ENCODE assay signal across 27 cellular contexts in genomic region chr5:110351451-110351850, GRCh38.
A peak's percentile ranks its signal among the peaks of the same experiment; 100 is the strongest.
DNase-seq lines count a peak whose midpoint lies in the region; ATAC-seq and TF ChIP-seq lines count a peak whose summit lies in the region.
"Had no signal": no experiment of that assay in that cellular context is flagged by ENCODE, and none has a peak within 500 bp of the region (broad histone marks: within the 10 kb centered on the region; RNA-seq: fewer than 3 reads in every experiment).

No MANE protein-coding gene starts in this region.

- no peak overlapping the region for H3K4me3 Mint-ChIP-seq in osteocyte (ENCODE audit: unreplicated experiment)
- H3K4me3 Mint-ChIP-seq: CD4-positive, CD25-positive, alpha-beta regulatory T cell; HFFc6 had no signal

- CTCF ChIA-PET in SK-N-SH (lab: Yijun Ruan, JAX) = no interaction called here

- no peaks in the 10 kb centered on the region for H3K27me3 Mint-ChIP-seq in osteocyte (ENCODE audit: unreplicated experiment)
- H3K27me3 Mint-ChIP-seq: CD4-positive, CD25-positive, alpha-beta regulatory T cell had no signal

- H3K4me3 ChIP-seq in SK-N-SH (ENCODE audit: low read depth in 2 of 2, low read length in 1 of 2) = no peak overlapping the region
- H3K4me3 ChIP-seq in cardiac fibroblast (replicated peaks in 1 of 2; ENCODE audit: low read depth in 2 of 2, low read length in 2 of 2) = no peak overlapping the region
- H3K4me3 ChIP-seq: BLaER1, HAP-1, MG63, SJCRH30 had no signal

- no peak for DNase-seq in SK-N-SH
- peak; percentile 13 for DNase-seq in LHCN-M2 (ENCODE audit: low read depth)
- DNase-seq in cardiac fibroblast (ENCODE audit: low read depth in 2 of 2) = peak; percentile 11 to 16
- no peak for DNase-seq in osteocyte (ENCODE audit: extremely low spot score, unreplicated experiment)
- no peak for DNase-seq in hypothalamus (lab: John Stamatoyannopoulos, UW)
- no peak for DNase-seq in putamen (ENCODE audit: low spot score)
- no peak for DNase-seq in NCI-H146 (lab: John Stamatoyannopoulos, UW)
- DNase-seq: CD4-positive, CD25-positive, alpha-beta regulatory T cell; COR-L47; DMS53; GOT3; HFFc6; Kasumi-1; MG63; NCI-H1105 treated with DMSO at 0.1 percent for 48 hours; NCI-H2029; NCI-H446; NCI-H524 treated with DMSO at 0.1 percent for 48 hours; NCI-H774; NK-92 treated with Interleukin-12 subunit alpha and Interleukin-12 subunit beta, amount 100 ng/mL, for 24 hours; PC-3; SJCRH30 had no signal

- H3K27ac Mint-ChIP-seq in osteocyte (ENCODE audit: unreplicated experiment) = peak overlapping the region; percentile 56
- H3K27ac Mint-ChIP-seq: CD4-positive, CD25-positive, alpha-beta regulatory T cell; HFFc6 had no signal

- H3K79me2 ChIP-seq in SK-N-SH (ENCODE audit: insufficient read depth) = no peaks in the 10 kb centered on the region

- no peak overlapping the region for H3K9ac ChIP-seq in SK-N-SH
- H3K9ac ChIP-seq: BLaER1 had no signal

- H3K9me3 Mint-ChIP-seq in osteocyte (ENCODE audit: unreplicated experiment) = no peaks in the 10 kb centered on the region

- no peak overlapping the region for H3K27ac ChIP-seq in SK-N-SH (ENCODE audit: low read depth in 2 of 2, low read length in 1 of 2)
- H3K27ac ChIP-seq: 22Rv1, BLaER1, SJCRH30 had no signal

- peaks cover 54% of the 10 kb centered on the region for H3K4me1 Mint-ChIP-seq in osteocyte (ENCODE audit: unreplicated experiment)
- H3K4me1 Mint-ChIP-seq: CD4-positive, CD25-positive, alpha-beta regulatory T cell had no signal

- TF ChIP-seq EP300 in SK-N-SH (IDR thresholded peaks at IDR 0.05; ENCODE audit: borderline replicate concordance in 1 of 2, low read depth in 1 of 2, low read length in 1 of 2) = no peak

- no peaks in the 10 kb centered on the region for H4K20me1 ChIP-seq in SK-N-SH (ENCODE audit: insufficient read depth)
- H4K20me1 ChIP-seq: BLaER1 had no signal

- H3K9me2 ChIP-seq in SK-N-SH = no peaks in the 10 kb centered on the region

- ATAC-seq in SK-N-SH treated with all-trans-retinoic acid at 6 μM for 48 hours = peak; percentile 32; the same call in 2 of the 3 replicates
- ATAC-seq: HepG2, PC-3 had no signal

- H3K9me3 ChIP-seq in SK-N-SH = no peaks in the 10 kb centered on the region
- H3K9me3 ChIP-seq: BLaER1, HAP-1, MG63, SJCRH30 had no signal

- H3K4me2 ChIP-seq in SK-N-SH = no peak overlapping the region
- H3K4me2 ChIP-seq: BLaER1 had no signal

- peaks cover 5% of the 10 kb centered on the region for H3F3A ChIP-seq in SK-N-SH (replicated peaks; ENCODE audit: insufficient read depth)

- H3K36me3 ChIP-seq in SK-N-SH (replicated peaks in 1 of 2; ENCODE audit: control insufficient read depth in 1 of 2, insufficient read depth in 2 of 2, low read length in 1 of 2) = no peaks in the 10 kb centered on the region
- H3K36me3 ChIP-seq: BLaER1, HAP-1, MG63, SJCRH30 had no signal

- TF ChIP-seq CTCF in SK-N-SH (IDR thresholded peaks at IDR 0.05) = no peak
- TF ChIP-seq CTCF in cardiac fibroblast (IDR thresholded peaks at IDR 0.05; ENCODE audit: low read depth, low read length) = no peak
- no peak for TF ChIP-seq CTCF in osteocyte (IDR thresholded peaks at IDR 0.05)

- H2AFZ ChIP-seq in SK-N-SH (ENCODE audit: low read depth) = no peak overlapping the region

- no peaks in the 10 kb centered on the region for H3K27me3 ChIP-seq in SK-N-SH (ENCODE audit: insufficient read depth)
- H3K27me3 ChIP-seq: BLaER1, MG63, SJCRH30 had no signal

- POLR2A ChIA-PET in SK-N-SH (lab: Yijun Ruan, JAX) = no interaction called here

- no peak for TF ChIP-seq RAD21 in SK-N-SH (IDR thresholded peaks at IDR 0.05; ENCODE audit: low read length)

- peaks cover 0 to 5% of the 10 kb centered on the region in 2 experiments; a peak in 2 of 4 replicates for H3K4me1 ChIP-seq in SK-N-SH (ENCODE audit: control insufficient read depth in 1 of 2, insufficient read depth in 2 of 2, low read depth in 1 of 2, low read length in 1 of 2)
- H3K4me1 ChIP-seq: BLaER1, HAP-1, SJCRH30 had no signal

- no peaks in the 10 kb centered on the region for H3K36me3 Mint-ChIP-seq in osteocyte (ENCODE audit: unreplicated experiment)
- H3K36me3 Mint-ChIP-seq: CD4-positive, CD25-positive, alpha-beta regulatory T cell had no signal

TF ChIP-seq in SK-N-SH treated with all-trans-retinoic acid at 6 μM for 48 hours, 23 proteins besides CTCF, POLR2A, EP300 and RAD21:
- TF ChIP-seq GLIS3 (CRISPR knock-in tag; IDR thresholded peaks at IDR 0.05) = no peak
- TF ChIP-seq TOX (CRISPR knock-in tag; IDR thresholded peaks at IDR 0.05; ENCODE audit: borderline replicate concordance) = no peak
- no peak for TF ChIP-seq SNAI2 (CRISPR knock-in tag; IDR thresholded peaks at IDR 0.05)

TF ChIP-seq in SK-N-SH, 30 proteins besides CTCF, POLR2A, EP300 and RAD21:
- TF ChIP-seq SIN3A (IDR thresholded peaks at IDR 0.05; ENCODE audit: borderline replicate concordance, low read depth, low read length) (no peak), GABPA (IDR thresholded peaks at IDR 0.05; ENCODE audit: low read depth) (no peak), REST (IDR thresholded peaks at IDR 0.05; ENCODE audit: low read depth, low read length) (no peak), RFX5 (IDR thresholded peaks at IDR 0.05; ENCODE audit: low read length) (no peak), USF2 (IDR thresholded peaks at IDR 0.05; ENCODE audit: borderline replicate concordance, low read depth, low read length) (no peak), POLR2AphosphoS5 (IDR thresholded peaks at IDR 0.05; ENCODE audit: low read depth, low read length) (no peak), USF1 (IDR thresholded peaks at IDR 0.05; ENCODE audit: borderline replicate concordance, low read depth) (no peak), YY1 (IDR thresholded peaks at IDR 0.05; ENCODE audit: low read depth) (no peak)

Comparison
In these comparisons a context has a peak if more than half of its experiments do, and no peak if none do; other contexts are left out.
1. DNase-seq: peak in LHCN-M2 (single experiment) and cardiac fibroblast (2 of 2); none in SK-N-SH (single experiment), osteocyte (single experiment), hypothalamus (0 of 51), putamen (single experiment) and NCI-H146 (single experiment).